27 cellular contexts compared by ENCODE assay signal in genomic region chr1:3396411-3396810, GRCh38. TPM values are rescaled to one million over a fixed set of nuclear protein-coding genes. Genes with fewer than 3 reads are reported as not detected.
"Had no signal": no experiment of that assay in that cellular context is flagged by ENCODE, and none has a peak within 500 bp of the region (broad histone marks: within the 10 kb centered on the region; RNA-seq: fewer than 3 reads in every experiment).

No MANE protein-coding gene starts in this region.

- H3K27ac ChIP-seq: ovary, parathyroid adenoma, psoas muscle, right lobe of liver, sigmoid colon, stomach, transverse colon, upper lobe of right lung, uterus had no signal

- H3K4me1 ChIP-seq: parathyroid adenoma, right lobe of liver had no signal

- H3K36me3 ChIP-seq: ovary, right lobe of liver, sigmoid colon, tibial artery, transverse colon, upper lobe of right lung, uterus had no signal

- H3K9ac ChIP-seq: parathyroid adenoma had no signal

- H3K9me3 ChIP-seq: ovary, psoas muscle, right lobe of liver, sigmoid colon, stomach, tibial artery, transverse colon, upper lobe of right lung, uterus had no signal

- H3K9me3 Mint-ChIP-seq: naive B cell; naive thymus-derived CD8-positive, alpha-beta T cell; natural killer cell treated with Interleukin-12 subunit alpha and Interleukin-12 subunit beta and Interleukin-15 and Interleukin-18, amount 100 ng/mL, for 72 hours; stimulated activated effector memory CD8-positive, alpha-beta T cell treated with anti-CD3 and anti-CD28 coated beads, Interleukin-12 subunit alpha, Interleukin-12 subunit beta, amount 100 ng/mL, for 72 hours; stimulated activated naive B cell treated with anti-CD40 and anti-IgM and Interleukin-4, amounts not matched to agents 10 μg/mL and 1 μg/mL and 100 μg/mL, for 72 hours; stimulated activated naive CD8-positive, alpha-beta T cell treated with anti-CD3 and anti-CD28 coated beads, Interleukin-15, Interleukin-2, amounts not matched to agents 100 ng/mL and 50 ng/mL, for 24 hours; type B pancreatic cell had no signal

- H3K36me3 Mint-ChIP-seq: naive B cell; naive thymus-derived CD8-positive, alpha-beta T cell; natural killer cell treated with Interleukin-12 subunit alpha and Interleukin-12 subunit beta and Interleukin-15 and Interleukin-18, amount 100 ng/mL, for 72 hours; stimulated activated effector memory CD8-positive, alpha-beta T cell treated with anti-CD3 and anti-CD28 coated beads, Interleukin-12 subunit alpha, Interleukin-12 subunit beta, amount 100 ng/mL, for 72 hours; stimulated activated naive B cell treated with anti-CD40 and anti-IgM and Interleukin-4, amounts not matched to agents 10 μg/mL and 1 μg/mL and 100 μg/mL, for 72 hours had no signal

- H3K4me1 Mint-ChIP-seq: stimulated activated effector memory CD8-positive, alpha-beta T cell treated with anti-CD3 and anti-CD28 coated beads, Interleukin-12 subunit alpha, Interleukin-12 subunit beta, amount 100 ng/mL, for 72 hours had no signal

- H3K79me2 ChIP-seq: parathyroid adenoma had no signal

- H2AFZ ChIP-seq: parathyroid adenoma had no signal

- DNase-seq: naive B cell; naive thymus-derived CD8-positive, alpha-beta T cell; occipital lobe; ovary; posterior cingulate gyrus; psoas muscle; right cardiac atrium; right lobe of liver; sigmoid colon; small intestine; stimulated activated CD4-positive, alpha-beta T cell treated with anti-CD3 and anti-CD28 coated beads, Interleukin-15, amount 100 ng/mL, for 24 hours; stimulated activated CD4-positive, alpha-beta T cell treated with anti-CD3 and anti-CD28 coated beads, Interleukin-2, amount 100 ng/mL, for 24 hours; stimulated activated CD4-positive, alpha-beta T cell treated with anti-CD3 and anti-CD28 coated beads, Interleukin-2, amount 100 ng/mL, for 48 hours; stimulated activated CD4-positive, alpha-beta T cell treated with anti-CD3 and anti-CD28 coated beads, Interleukin-4, amount 100 ng/mL, for 24 hours; stimulated activated naive B cell treated with anti-CD40 and anti-IgM and Interleukin-4, amounts not matched to agents 10 μg/mL and 1 μg/mL and 100 μg/mL, for 72 hours; stimulated activated naive CD4-positive, alpha-beta T cell treated with Interleukin-2 at 50 U/mL for 16 hours; stomach; tibial artery; transverse colon; upper lobe of right lung; uterus had no signal

- H3K4me3 ChIP-seq: ovary, psoas muscle, right lobe of liver, sigmoid colon, stomach, tibial artery, transverse colon, upper lobe of right lung, uterus had no signal

- H3K27ac Mint-ChIP-seq: naive B cell; naive thymus-derived CD8-positive, alpha-beta T cell; natural killer cell treated with Interleukin-12 subunit alpha and Interleukin-12 subunit beta and Interleukin-15 and Interleukin-18, amount 100 ng/mL, for 72 hours; stimulated activated effector memory CD8-positive, alpha-beta T cell treated with anti-CD3 and anti-CD28 coated beads, Interleukin-12 subunit alpha, Interleukin-12 subunit beta, amount 100 ng/mL, for 72 hours; stimulated activated naive B cell treated with anti-CD40 and anti-IgM and Interleukin-4, amounts not matched to agents 10 μg/mL and 1 μg/mL and 100 μg/mL, for 72 hours; stimulated activated naive CD8-positive, alpha-beta T cell treated with anti-CD3 and anti-CD28 coated beads, Interleukin-15, Interleukin-2, amounts not matched to agents 100 ng/mL and 50 ng/mL, for 24 hours; type B pancreatic cell had no signal

- ATAC-seq: naive thymus-derived CD8-positive, alpha-beta T cell; psoas muscle; right cardiac atrium; right lobe of liver; stimulated activated effector memory CD8-positive, alpha-beta T cell treated with anti-CD3 and anti-CD28 coated beads, Interleukin-12 subunit alpha, Interleukin-12 subunit beta, amount 100 ng/mL, for 72 hours; stimulated activated naive B cell treated with anti-CD40 and anti-IgM and Interleukin-4, amounts not matched to agents 10 μg/mL and 1 μg/mL and 100 μg/mL, for 72 hours; upper lobe of right lung had no signal

- H3K27me3 ChIP-seq: ovary, tibial artery had no signal

- H3K4me3 Mint-ChIP-seq: naive B cell; naive thymus-derived CD8-positive, alpha-beta T cell; natural killer cell treated with Interleukin-12 subunit alpha and Interleukin-12 subunit beta and Interleukin-15 and Interleukin-18, amount 100 ng/mL, for 72 hours; stimulated activated effector memory CD8-positive, alpha-beta T cell treated with anti-CD3 and anti-CD28 coated beads, Interleukin-12 subunit alpha, Interleukin-12 subunit beta, amount 100 ng/mL, for 72 hours; stimulated activated naive B cell treated with anti-CD40 and anti-IgM and Interleukin-4, amounts not matched to agents 10 μg/mL and 1 μg/mL and 100 μg/mL, for 72 hours; stimulated activated naive CD8-positive, alpha-beta T cell treated with anti-CD3 and anti-CD28 coated beads, Interleukin-15, Interleukin-2, amounts not matched to agents 100 ng/mL and 50 ng/mL, for 24 hours; type B pancreatic cell had no signal

RNA-seq across cellular contexts. Expression of gene ARHGEF16, which starts 58.1 kb away (rescaled TPM):
- total RNA-seq: naive thymus-derived CD8-positive, alpha-beta T cell; natural killer cell treated with Interleukin-12 subunit alpha and Interleukin-12 subunit beta and Interleukin-15 and Interleukin-18, amount 100 ng/mL, for 72 hours; osteoblast had no signal
- polyA plus RNA-seq: naive thymus-derived CD8-positive, alpha-beta T cell had no signal
